16 cellular contexts compared by ENCODE assay signal in genomic region chr22:22425366-22425765, GRCh38.
"Had no signal": no experiment of that assay in that cellular context is flagged by ENCODE, and none has a peak within 500 bp of the region (broad histone marks: within the 10 kb centered on the region; RNA-seq: fewer than 3 reads in every experiment).

No MANE protein-coding gene starts in this region.

- H3K36me3 ChIP-seq: brain microvascular endothelial cell, gastrocnemius medialis, heart right ventricle, neural progenitor cell, ovary, transverse colon had no signal

- H3K27ac Mint-ChIP-seq: effector memory CD8-positive, alpha-beta T cell; neural progenitor cell; T-helper 17 cell had no signal

- ATAC-seq: activated CD4-positive, CD25-positive, alpha-beta regulatory T cell treated with anti-CD3 and anti-CD28 coated beads, Interleukin-2, amount 50 U/mL, for 24 hours; effector memory CD8-positive, alpha-beta T cell; gastrocnemius medialis; left lobe of liver; T-helper 17 cell had no signal

- H3K9me3 Mint-ChIP-seq: effector memory CD8-positive, alpha-beta T cell had no signal

- H3K4me3 Mint-ChIP-seq: effector memory CD8-positive, alpha-beta T cell; neural progenitor cell; T-helper 17 cell had no signal

- H3K36me3 Mint-ChIP-seq: neural progenitor cell had no signal

- H3K4me3 ChIP-seq: gastrocnemius medialis, heart right ventricle, neural progenitor cell, ovary, skin epidermis, transverse colon had no signal

- H3K9me3 ChIP-seq: gastrocnemius medialis, heart right ventricle, ovary, transverse colon had no signal

- H3K4me1 ChIP-seq: gastrocnemius medialis, transverse colon had no signal

- H3K27me3 ChIP-seq: ovary had no signal

- H3K27ac ChIP-seq: brain microvascular endothelial cell, epithelial cell of prostate, gastrocnemius medialis, heart right ventricle, neural progenitor cell, ovary, skin epidermis, transverse colon had no signal

- DNase-seq: activated naive CD4-positive, alpha-beta T cell treated with anti-CD3 and anti-CD28 coated beads, Interleukin-2, amount 50 U/mL, for 16 hours; activated T-cell treated with anti-CD3 and anti-CD28 coated beads, Interleukin-2, amount 50 U/mL, for 1 hour; brain microvascular endothelial cell; effector memory CD8-positive, alpha-beta T cell; gastrocnemius medialis; heart right ventricle; islet precursor cell; mesenchymal stem cell; ovary; T-helper 17 cell; transverse colon had no signal
